8 cellular contexts compared by ENCODE assay signal in genomic region chr16:29899516-29900101, GRCh38. TPM values are rescaled to one million over a fixed set of nuclear protein-coding genes. Genes with fewer than 3 reads are reported as not detected.
A peak's percentile ranks its signal among the peaks of the same experiment; 100 is the strongest.
DNase-seq lines count a peak whose midpoint lies in the region; ATAC-seq and TF ChIP-seq lines count a peak whose summit lies in the region.

TSS of gene SEZ6L2 (minus strand) at chr16:29899550. CDS start at chr16:29899019, 531 bp downstream.

- H2BK20ac ChIP-seq in H9 (ENCODE audit: low read depth, low read length, poor library complexity, severe bottlenecking) = no peak within 1 kb of the TSS

- no peak within 1 kb of the TSS for H4K91ac ChIP-seq in H9 (ENCODE audit: insufficient read length, low read depth, low read length)

- H3K27ac Mint-ChIP-seq in H9 = peak within 1 kb of the TSS; percentile 72 to 89 (median 84); a peak in 4 of 7 replicates
- no peak within 1 kb of the TSS for H3K27ac Mint-ChIP-seq in natural killer cell

- intact Hi-C loops in natural killer cell (cut with micrococcal nuclease) = no loop called here

- H3K4me3 Mint-ChIP-seq in H9 (peak within 1 kb of the TSS; percentile 90 to 96), natural killer cell (peak within 1 kb of the TSS; percentile 70)

- H3K4ac ChIP-seq in H9 (ENCODE audit: low read depth, low read length) = no peak within 1 kb of the TSS

- H3K36me3 Mint-ChIP-seq in H9 (ENCODE audit: insufficient read depth in 1 of 3, low read depth in 3 of 3) = peaks cover 7 to 18% (median 14%) of the 10 kb centered on the region in 3 experiments; a peak in 6 of 7 replicates
- no peaks in the 10 kb centered on the region for H3K36me3 Mint-ChIP-seq in natural killer cell

- ATAC-seq in natural killer cell = no peak
- ATAC-seq in GM18511 (IDR thresholded peaks at IDR 0.05; ENCODE audit: unreplicated experiment) = no peak

- H3K4me3 ChIP-seq in fibroblast of the aortic adventitia (ENCODE audit: low read depth, low read length) = peak within 1 kb of the TSS; percentile 76

- H3K9me3 Mint-ChIP-seq in H9 = no peaks in the 10 kb centered on the region; a peak in 1 of 5 replicates
- H3K9me3 Mint-ChIP-seq in natural killer cell = no peaks in the 10 kb centered on the region

- H3K79me2 ChIP-seq in H9 (ENCODE audit: insufficient read depth, low read length) = no peaks in the 10 kb centered on the region; the same call in 1 of the 2 replicates

- no CpG with 5 or more reads among the region's 29 CpGs for WGBS in H9 (ENCODE audit: extremely low coverage, insufficient read length, low lambda C conversion rate)

- no peaks in the 10 kb centered on the region for H3K9me3 ChIP-seq in H9 (ENCODE audit: control insufficient read depth, low read depth, low read length)

- no peak within 1 kb of the TSS for H4K5ac ChIP-seq in H9 (ENCODE audit: insufficient read length, low read depth, low read length)

- no peak within 1 kb of the TSS for H3K27ac ChIP-seq in H9 (ENCODE audit: insufficient read length, low read depth, low read length)
- H3K27ac ChIP-seq in temporal lobe (ENCODE audit: low read depth, low read length) = peak within 1 kb of the TSS; percentile 97

- no peaks in the 10 kb centered on the region for H4K20me1 ChIP-seq in H9 (ENCODE audit: control insufficient read depth, insufficient read depth, insufficient read length)

- H3K56ac ChIP-seq in H9 (ENCODE audit: insufficient read length, low read depth, low read length) = no peak within 1 kb of the TSS

- peak within 1 kb of the TSS; percentile 71 for H3K18ac ChIP-seq in H9 (ENCODE audit: insufficient read length, low read depth, low read length)

- H3K27me3 Mint-ChIP-seq in H9 (ENCODE audit: low read depth) = no peaks in the 10 kb centered on the region
- peaks cover 20 to 37% of the 10 kb centered on the region in 2 donors for H3K27me3 Mint-ChIP-seq in natural killer cell (ENCODE audit: low read depth in 2 of 2)

- H2BK15ac ChIP-seq in H9 (ENCODE audit: low read depth, low read length) = no peak within 1 kb of the TSS

- H4K8ac ChIP-seq in H9 (replicated peaks; ENCODE audit: insufficient read length, low read depth, low read length) = no peak within 1 kb of the TSS

- H3K4me1 Mint-ChIP-seq in H9 (peaks cover 24 to 29% of the 10 kb centered on the region in 2 experiments), natural killer cell (peaks cover 5 to 13% of the 10 kb centered on the region in 2 donors)

- no peak within 1 kb of the TSS for H2BK5ac ChIP-seq in H9 (ENCODE audit: insufficient read length, low read length)

- no peaks in the 10 kb centered on the region for H3K27me3 ChIP-seq in H9 (ENCODE audit: insufficient read depth, low read length)

- H3K4me1 ChIP-seq in H9 (ENCODE audit: insufficient read depth, low read length) = peaks cover 2% of the 10 kb centered on the region

- H3K23me2 ChIP-seq in H9 (ENCODE audit: insufficient read length, low read depth, low read length, poor library complexity, severe bottlenecking) = peaks cover 25% of the 10 kb centered on the region

- no peak within 1 kb of the TSS for H3T11ph ChIP-seq in H9 (ENCODE audit: low read length)

- TF ChIP-seq CTCF in H9 (conservative IDR thresholded peaks at IDR 0.05) (peak; percentile 54; the same call in 2 of the 3 replicates), fibroblast of the aortic adventitia (IDR thresholded peaks at IDR 0.05; ENCODE audit: insufficient read depth, low read length) (peak; percentile 51), natural killer cell (IDR thresholded peaks at IDR 0.05) (no peak)

- H3K14ac ChIP-seq in H9 (ENCODE audit: insufficient read depth, low read length) = peak within 1 kb of the TSS; percentile 16; the same call in 1 of the 2 replicates

- H2AK5ac ChIP-seq in H9 (ENCODE audit: insufficient read length, low read length) = no peak within 1 kb of the TSS

- H2BK120ac ChIP-seq in H9 (ENCODE audit: low read depth, low read length, poor library complexity, severe bottlenecking) = no peak within 1 kb of the TSS

- DNase-seq in AG20443 (ENCODE audit: low spot score) (peak; percentile 86), H9 (peak; percentile 96), NCI-H446 (lab: John Stamatoyannopoulos, UW) (peak; percentile 88 to 91), fibroblast of the aortic adventitia (ENCODE audit: low read depth) (peak; percentile 84), natural killer cell (no peak)
- peak; percentile 34 for DNase-seq in activated CD8-positive, alpha-beta memory T cell treated with anti-CD3 and anti-CD28 coated beads, Interleukin-2, amount 50 U/mL, for 24 hours (ENCODE audit: extremely low read depth)

- no peak within 1 kb of the TSS for H2AFZ ChIP-seq in H9 (ENCODE audit: low read length)

- H3K9ac ChIP-seq in H9 (ENCODE audit: extremely low read depth, insufficient read length, low read length) = peak within 1 kb of the TSS; percentile 65

- H2BK12ac ChIP-seq in H9 (ENCODE audit: insufficient read length, low read depth, low read length) = no peak within 1 kb of the TSS

- peaks cover 3% of the 10 kb centered on the region for H3K79me1 ChIP-seq in H9 (ENCODE audit: insufficient read depth, low read depth, low read length, poor library complexity, severe bottlenecking)

- H3K4me2 ChIP-seq in H9 (ENCODE audit: insufficient read depth, insufficient read length, low read length) = peak within 1 kb of the TSS; percentile 96

- no peak within 1 kb of the TSS for H3K23ac ChIP-seq in H9 (ENCODE audit: insufficient read length, low read depth, low read length)

RNA-seq across cellular contexts. Expression of gene SEZ6L2, which starts in this region (rescaled TPM):
- total RNA-seq in H9 (2021) (44.7 and 50.8 TPM in 2 replicates), fibroblast of the aortic adventitia (ENCODE audit: low replicate concordance) (1.4 and 12.3 TPM in 2 replicates), natural killer cell (under 1 TPM in 1 of 3 donors, not detected in 2; 0.14 TPM), temporal lobe (58.5 TPM)

Comparison
In these comparisons a context has a peak if more than half of its experiments do, and no peak if none do; other contexts are left out.
1. H3K27ac Mint-ChIP-seq: peak in H9 (3 of 3); none in natural killer cell (0 of 2).